Comparison of ENCODE assay signal across 6 cellular contexts in genomic region chr3:184320099-184320445, GRCh38. TPM values are rescaled to one million over a fixed set of nuclear protein-coding genes. Genes with fewer than 3 reads are reported as not detected.
DNase-seq lines count a peak whose midpoint lies in the region; ATAC-seq, FAIRE-seq and TF ChIP-seq lines count a peak whose summit lies in the region.

No MANE protein-coding gene starts in this region.

- peak overlapping the region in 37 of 59 donors; percentile 6 to 49 (median 26) for H3K4me3 ChIP-seq in dorsolateral prefrontal cortex

- peak; percentile 35 for FAIRE-seq in RCC 7860 (lab: Jason Lieb, UNC)

- no peaks in the 10 kb centered on the region for H3K27me3 ChIP-seq in dorsolateral prefrontal cortex

- intact Hi-C loops in dorsolateral prefrontal cortex (cut with DNase I) (loop anchor here (2.0 to 10.0 kb wide), 4 partner anchors 15 to 492 kb away; partner anchors contain the start of genes ABCC5 (in 1 of the 2), FAM131A (in 1 of the 2) and VPS8 (in 1 of the 2)), posterior cingulate gyrus (cut with DNase I) (loop anchor here (2.0 kb wide), 1 partner anchor 17 kb away; the partner anchor contains the start of gene FAM131A)

- H3K27ac ChIP-seq in dorsolateral prefrontal cortex = peak overlapping the region in 57 of 59 donors; percentile 12 to 92 (median 83)

- peak in 33 of 56 donors; percentile 8 to 52 (median 26) for TF ChIP-seq CTCF in dorsolateral prefrontal cortex (IDR thresholded peaks at IDR 0.05 in 54 of 56, conservative IDR thresholded peaks at IDR 0.05 in 2 of 56; ENCODE audit: low read depth in 1 of 56, partially characterized antibody in 56 of 56)

- ATAC-seq in GM21576 (IDR thresholded peaks at IDR 0.05; ENCODE audit: unreplicated experiment) = no peak

- DNase-seq in EL = peak; percentile 98
- peak; percentile 86 for DNase-seq in RCC 7860 (ENCODE audit: low spot score)
- DNase-seq in dorsolateral prefrontal cortex = peak; percentile 85 to 98 (median 96)
- DNase-seq in posterior cingulate gyrus = peak; percentile 91 to 99 (median 96)
- DNase-seq in GM19240 (ENCODE audit: insufficient read length, low spot score) = no peak

RNA-seq across cellular contexts. Expression of gene EIF4G1, which starts 5.7 kb away (rescaled TPM):
- total RNA-seq in dorsolateral prefrontal cortex = 100 to 1,000 TPM; 152 to 287 (median 190) TPM

RNA-seq across cellular contexts. Expression of gene FAM131A, which starts 17.3 kb away (rescaled TPM):
- 100 to 1,000 TPM in 106 of 120 experiments, 10 to 100 TPM in 14; 76.8 to 195 (median 128) TPM for total RNA-seq in dorsolateral prefrontal cortex

RNA-seq across cellular contexts. Expression of gene PSMD2, which starts 21.0 kb away (rescaled TPM):
- 100 to 1,000 TPM; 147 to 269 (median 208) TPM for total RNA-seq in dorsolateral prefrontal cortex

RNA-seq across cellular contexts. Expression of gene CLCN2, which starts 41.3 kb away (rescaled TPM):
- 10 to 100 TPM; 11.7 to 50.5 (median 26.1) TPM for total RNA-seq in dorsolateral prefrontal cortex

RNA-seq across cellular contexts. Expression of gene POLR2H, which starts 41.4 kb away (rescaled TPM):
- 10 to 100 TPM; 27.9 to 64.8 (median 47.7) TPM for total RNA-seq in dorsolateral prefrontal cortex
